ENCODE assay signal across 14 cellular contexts in genomic region chr7:92645114-92645497, GRCh38. TPM values are rescaled to one million over a fixed set of nuclear protein-coding genes. Genes with fewer than 3 reads are reported as not detected.
DNase-seq lines count a peak whose midpoint lies in the region; ATAC-seq and TF ChIP-seq lines count a peak whose summit lies in the region.
"Had no signal": no experiment of that assay in that cellular context is flagged by ENCODE, and none has a peak within 500 bp of the region (broad histone marks: within the 10 kb centered on the region; RNA-seq: fewer than 3 reads in every experiment).

No MANE protein-coding gene starts in this region.

- H3K9ac ChIP-seq in BLaER1 = peak overlapping the region; percentile 59; the same call in 1 of the 2 replicates

- 0 out of 2 replicates have a peak overlapping the region, but pooled peaks have one; percentile 23 for H3K4me3 Mint-ChIP-seq in HFFc6
- H3K4me3 Mint-ChIP-seq in activated naive CD8-positive, alpha-beta T cell treated with anti-CD3 and anti-CD28 coated beads, Interleukin-2, amount 50 U/mL, for 24 hours = peak overlapping the region; percentile 29
- H3K4me3 Mint-ChIP-seq: CD8-positive, alpha-beta memory T cell; dendritic cell treated with granulocyte-macrophage colony-stimulating factor and Interleukin-4, amounts not matched to agents 40 ng/mL and 50 ng/mL, for 4 days had no signal

- H3K27me3 ChIP-seq in BLaER1 = no peaks in the 10 kb centered on the region
- H3K27me3 ChIP-seq in lung (ENCODE audit: control insufficient read depth, insufficient read depth) = no peaks in the 10 kb centered on the region
- H3K27me3 ChIP-seq: left lung had no signal

- H4K20me1 ChIP-seq in BLaER1 = no peaks in the 10 kb centered on the region

- ATAC-seq in activated naive CD8-positive, alpha-beta T cell treated with anti-CD3 and anti-CD28 coated beads, Interleukin-2, amount 50 U/mL, for 24 hours = no peak
- peak; percentile 32 for ATAC-seq in lung (ENCODE audit: insufficient read depth, low FRiP score)
- ATAC-seq in HG02678 (IDR thresholded peaks at IDR 0.05; ENCODE audit: unreplicated experiment) = no peak
- ATAC-seq in GM18498 (IDR thresholded peaks at IDR 0.05; ENCODE audit: unreplicated experiment) = no peak

- H3K4me2 ChIP-seq in BLaER1 = peak overlapping the region; percentile 77

- WGBS in lung, 2 donors = 58 to 59% methylated on average over 3 of the region's 3 CpGs

- no peak for DNase-seq in HFFc6
- no peak for DNase-seq in activated naive CD8-positive, alpha-beta T cell treated with anti-CD3 and anti-CD28 coated beads, Interleukin-2, amount 50 U/mL, for 24 hours
- no peak for DNase-seq in lung (ENCODE audit: low spot score)
- no peak for DNase-seq in NK-92 treated with Interleukin-12 subunit alpha and Interleukin-12 subunit beta, amount 100 ng/mL, for 24 hours (lab: John Stamatoyannopoulos, UW)
- DNase-seq in NCI-H1436 treated with DMSO at 0.1 percent for 48 hours (lab: John Stamatoyannopoulos, UW) = no peak
- DNase-seq: activated effector memory CD4-positive, alpha-beta T cell treated with anti-CD3 and anti-CD28 coated beads, Interleukin-2, amount 50 U/mL, for 16 hours; CD8-positive, alpha-beta memory T cell; left lung; NCI-H345; stimulated activated CD4-positive, alpha-beta T cell treated with anti-CD3 and anti-CD28 coated beads, Interleukin-2, amount 100 ng/mL, for 48 hours had no signal

- H3K36me3 ChIP-seq in BLaER1 (peaks cover 5% of the 10 kb centered on the region; the same call in 1 of the 2 replicates), lung (ENCODE audit: control insufficient read depth in 2 of 2, insufficient read depth in 2 of 2, low read length in 2 of 2) (no peaks in the 10 kb centered on the region)
- H3K36me3 ChIP-seq: left lung had no signal

- peaks cover 4% of the 10 kb centered on the region for H3K27me3 Mint-ChIP-seq in HFFc6 (ENCODE audit: insufficient read depth)
- no peaks in the 10 kb centered on the region for H3K27me3 Mint-ChIP-seq in activated naive CD8-positive, alpha-beta T cell treated with anti-CD3 and anti-CD28 coated beads, Interleukin-2, amount 50 U/mL, for 24 hours
- H3K27me3 Mint-ChIP-seq: CD8-positive, alpha-beta memory T cell; dendritic cell treated with granulocyte-macrophage colony-stimulating factor and Interleukin-4, amounts not matched to agents 40 ng/mL and 50 ng/mL, for 4 days had no signal

- peaks cover 85% of the 10 kb centered on the region for H3K4me1 ChIP-seq in BLaER1
- H3K4me1 ChIP-seq in lung (ENCODE audit: control insufficient read depth in 2 of 2, insufficient read depth in 2 of 2, low read length in 2 of 2) = peaks cover 5 to 30% of the 10 kb centered on the region in 2 donors

- H3K9me3 ChIP-seq in BLaER1 (no peaks in the 10 kb centered on the region), lung (ENCODE audit: control insufficient read depth in 2 of 2, insufficient read depth in 1 of 2, low read length in 1 of 2) (no peaks in the 10 kb centered on the region)
- H3K9me3 ChIP-seq: left lung had no signal

- no peak for TF ChIP-seq CTCF in HFFc6 (IDR thresholded peaks at IDR 0.05)
- TF ChIP-seq CTCF in lung (IDR thresholded peaks at IDR 0.05; ENCODE audit: control extremely low read depth, extremely low read depth) = no peak

- peaks cover 77% of the 10 kb centered on the region for H3K4me1 Mint-ChIP-seq in HFFc6 (ENCODE audit: low read depth)
- peaks cover 99% of the 10 kb centered on the region for H3K4me1 Mint-ChIP-seq in activated naive CD8-positive, alpha-beta T cell treated with anti-CD3 and anti-CD28 coated beads, Interleukin-2, amount 50 U/mL, for 24 hours

- H3K27ac ChIP-seq in BLaER1 (peak overlapping the region; percentile 80), lung (ENCODE audit: low read depth in 1 of 2, low read length in 1 of 2) (peak overlapping the region; percentile 71 to 85)

- no peaks in the 10 kb centered on the region for H3K9me3 Mint-ChIP-seq in HFFc6
- H3K9me3 Mint-ChIP-seq in activated naive CD8-positive, alpha-beta T cell treated with anti-CD3 and anti-CD28 coated beads, Interleukin-2, amount 50 U/mL, for 24 hours = no peaks in the 10 kb centered on the region
- H3K9me3 Mint-ChIP-seq: CD8-positive, alpha-beta memory T cell; dendritic cell treated with granulocyte-macrophage colony-stimulating factor and Interleukin-4, amounts not matched to agents 40 ng/mL and 50 ng/mL, for 4 days had no signal

- peaks cover 16% of the 10 kb centered on the region for H3K36me3 Mint-ChIP-seq in HFFc6 (ENCODE audit: low read depth)
- peaks cover 37% of the 10 kb centered on the region for H3K36me3 Mint-ChIP-seq in activated naive CD8-positive, alpha-beta T cell treated with anti-CD3 and anti-CD28 coated beads, Interleukin-2, amount 50 U/mL, for 24 hours (ENCODE audit: low read depth)

- peak overlapping the region; percentile 68 for H3K27ac Mint-ChIP-seq in HFFc6
- H3K27ac Mint-ChIP-seq in activated naive CD8-positive, alpha-beta T cell treated with anti-CD3 and anti-CD28 coated beads, Interleukin-2, amount 50 U/mL, for 24 hours = peak overlapping the region; percentile 97
- H3K27ac Mint-ChIP-seq: dendritic cell treated with granulocyte-macrophage colony-stimulating factor and Interleukin-4, amounts not matched to agents 40 ng/mL and 50 ng/mL, for 4 days had no signal

- H3K4me3 ChIP-seq in BLaER1 (peak overlapping the region; percentile 26), lung (no peak overlapping the region)
- H3K4me3 ChIP-seq: left lung had no signal

RNA-seq across cellular contexts. Expression of gene FAM133B, which starts 54.9 kb away (rescaled TPM):
- 10 to 100 TPM; 13.2 to 19.8 (median 17.7) TPM for total RNA-seq in HFFc6 (2021; fragmentation: NEBNext Ultra II Directional; extraction: Animal tissue kit (Norgen Biotek cat#: 25700))
- 100 to 1,000 TPM in 1 of 2 donors, 10 to 100 TPM in 1; 16.8 to 123 TPM for total RNA-seq in lung
- polyA plus RNA-seq in lung = 10 to 100 TPM in 1 of 2 donors, 1 to 10 TPM in 1; 9.6 to 23.9 TPM
